8 cellular contexts compared by ENCODE assay signal in genomic region chr9:93574900-93575705, GRCh38. TPM values are rescaled to one million over a fixed set of nuclear protein-coding genes. Genes with fewer than 3 reads are reported as not detected.
A peak's percentile ranks its signal among the peaks of the same experiment; 100 is the strongest.
DNase-seq lines count a peak whose midpoint lies in the region; ATAC-seq and TF ChIP-seq lines count a peak whose summit lies in the region.

No MANE protein-coding gene starts in this region.

- H3K27ac ChIP-seq in breast epithelium = peak overlapping the region; percentile 96 to 99
- H3K27ac ChIP-seq in lower lobe of right lung = peak overlapping the region; percentile 94

- H3K27ac Mint-ChIP-seq in type B pancreatic cell = peak overlapping the region; percentile 86

- H3K4me1 ChIP-seq in breast epithelium (peaks cover 3 to 10% of the 10 kb centered on the region in 2 donors), lower lobe of right lung (peaks cover 42% of the 10 kb centered on the region)

- H3K36me3 ChIP-seq in breast epithelium = no peaks in the 10 kb centered on the region
- no peaks in the 10 kb centered on the region for H3K36me3 ChIP-seq in lower lobe of right lung

- TF ChIP-seq POLR2A in breast epithelium (IDR thresholded peaks at IDR 0.05) = no peak

- H3K27me3 Mint-ChIP-seq in activated T-cell treated with anti-CD3 and anti-CD28 coated beads, Interleukin-2, amount 50 U/mL, for 4 hours (ENCODE audit: low read depth) = no peaks in the 10 kb centered on the region
- H3K27me3 Mint-ChIP-seq in type B pancreatic cell = no peaks in the 10 kb centered on the region

- H3K4me3 ChIP-seq in breast epithelium (peak overlapping the region; percentile 81 to 99 (median 90)), lower lobe of right lung (peak overlapping the region; percentile 81)

- H3K9me3 ChIP-seq in breast epithelium (no peaks in the 10 kb centered on the region), lower lobe of right lung (no peaks in the 10 kb centered on the region)

- H3K4me3 Mint-ChIP-seq in activated T-cell treated with anti-CD3 and anti-CD28 coated beads, Interleukin-2, amount 50 U/mL, for 4 hours = peak overlapping the region; percentile 86
- peak overlapping the region; percentile 95 for H3K4me3 Mint-ChIP-seq in type B pancreatic cell

- ATAC-seq in activated T-cell treated with anti-CD3 and anti-CD28 coated beads, Interleukin-2, amount 50 U/mL, for 4 hours = no peak
- ATAC-seq in lower lobe of right lung (peak; percentile 1), GM18520 (IDR thresholded peaks at IDR 0.05; ENCODE audit: unreplicated experiment) (no peak)

- peaks cover 37% of the 10 kb centered on the region for H3K4me1 Mint-ChIP-seq in activated T-cell treated with anti-CD3 and anti-CD28 coated beads, Interleukin-2, amount 50 U/mL, for 4 hours (ENCODE audit: low read depth)
- peaks cover 25% of the 10 kb centered on the region for H3K4me1 Mint-ChIP-seq in type B pancreatic cell (ENCODE audit: unreplicated experiment)

- intact Hi-C loops in breast epithelium (cut with DNase I; ENCODE audit: low total_unique reads) (loop anchor here (10.0 kb wide), 1 partner anchor 120 kb away; the partner anchor contains the start of genes FAM120A and FAM120AOS), lower lobe of right lung (cut with DNase I) (no loop called here)

- H3K36me3 Mint-ChIP-seq in activated T-cell treated with anti-CD3 and anti-CD28 coated beads, Interleukin-2, amount 50 U/mL, for 4 hours (ENCODE audit: insufficient read depth) = peaks cover 4% of the 10 kb centered on the region
- peaks cover 13% of the 10 kb centered on the region for H3K36me3 Mint-ChIP-seq in type B pancreatic cell

- DNase-seq in activated T-cell treated with anti-CD3 and anti-CD28 coated beads, Interleukin-2, amount 50 U/mL, for 4 hours = no peak
- DNase-seq in activated T-cell treated with anti-CD3 and anti-CD28 coated beads for 4 hours (no peak), breast epithelium (ENCODE audit: low spot score in 2 of 2) (no peak), lower lobe of right lung (no peak), type B pancreatic cell (ENCODE audit: extremely low spot score, unreplicated experiment) (no peak), kidney glomerular epithelial cell (lab: John Stamatoyannopoulos, UW) (no peak), NCI-H1436 (lab: John Stamatoyannopoulos, UW) (no peak)

- no peaks in the 10 kb centered on the region for H3K27me3 ChIP-seq in breast epithelium
- no peaks in the 10 kb centered on the region for H3K27me3 ChIP-seq in lower lobe of right lung (ENCODE audit: low read depth)

- H3K9me3 Mint-ChIP-seq in activated T-cell treated with anti-CD3 and anti-CD28 coated beads, Interleukin-2, amount 50 U/mL, for 4 hours = no peaks in the 10 kb centered on the region
- H3K9me3 Mint-ChIP-seq in type B pancreatic cell = peaks cover 3% of the 10 kb centered on the region

- TF ChIP-seq CTCF in breast epithelium (IDR thresholded peaks at IDR 0.05) (no peak), lower lobe of right lung (IDR thresholded peaks at IDR 0.05) (no peak), type B pancreatic cell (conservative IDR thresholded peaks at IDR 0.05) (no peak)

RNA-seq across cellular contexts. Expression of gene PHF2, which starts 1.3 kb away (rescaled TPM):
- 10 to 100 TPM; 19.2 to 20.8 (median 20.8) TPM for total RNA-seq in activated T-cell treated with anti-CD3 and anti-CD28 coated beads, Interleukin-2, amount 50 U/mL, for 4 hours
- 10 to 100 TPM; 24.8 to 26.9 (median 25.9) TPM for total RNA-seq in breast epithelium
- 39.1 TPM for total RNA-seq in lower lobe of right lung
- 28.1 and 34.7 TPM in 2 replicates for total RNA-seq in type B pancreatic cell (ENCODE audit: low replicate concordance)

Comparison
In these comparisons a context has a peak if more than half of its experiments do, and no peak if none do; other contexts are left out.
1. ATAC-seq: peak in lower lobe of right lung (2 of 2); none in activated T-cell treated with anti-CD3 and anti-CD28 coated beads, Interleukin-2, amount 50 U/mL, for 4 hours (0 of 2) and GM18520 (single experiment).